36 cellular contexts compared by ENCODE assay signal in the genomic region with DNA sequence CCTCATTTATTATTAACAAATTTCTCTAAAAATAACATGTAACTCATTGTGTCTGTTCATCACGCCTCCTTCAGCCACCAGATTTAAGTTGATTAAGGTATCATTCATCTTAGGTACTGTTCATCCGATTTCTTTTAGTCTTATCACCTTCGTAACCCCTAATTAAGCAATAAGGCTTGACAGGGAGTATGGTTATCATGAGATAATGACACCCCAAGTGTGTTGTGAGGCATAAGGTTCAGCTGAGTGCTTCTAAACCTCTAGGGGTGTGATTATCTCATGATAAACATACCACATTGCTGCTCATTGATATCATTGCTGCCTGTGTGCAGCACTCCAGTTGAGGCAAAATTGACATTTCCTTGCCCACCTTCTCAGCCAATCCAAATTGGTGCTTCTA.
"Had no signal": no experiment of that assay in that cellular context is flagged by ENCODE, and none has a peak within 500 bp of the region (broad histone marks: within the 10 kb centered on the region; RNA-seq: fewer than 3 reads in every experiment).

No MANE protein-coding gene starts in this region.

- H3K27ac ChIP-seq: brain microvascular endothelial cell, gastroesophageal sphincter, neutrophil, ovary, prostate gland, uterus had no signal

- H3K27ac Mint-ChIP-seq: activated CD4-positive, alpha-beta memory T cell treated with anti-CD3 and anti-CD28 coated beads for 36 hours; activated T-cell treated with anti-CD3 and anti-CD28 coated beads, Interleukin-2, amount 50 U/mL, for 24 hours; effector memory CD8-positive, alpha-beta T cell; nephron; stimulated activated memory B cell treated with anti-CD40 and anti-IgM and Interleukin-4, amounts not matched to agents 10 μg/mL and 1 μg/mL and 100 μg/mL, for 72 hours; stimulated activated naive CD8-positive, alpha-beta T cell treated with anti-CD3 and anti-CD28 coated beads, Interleukin-15, amount 100 ng/mL, for 72 hours; T-helper 17 cell; type B pancreatic cell had no signal

- H3K27me3 ChIP-seq: brain microvascular endothelial cell, gastroesophageal sphincter, neutrophil, ovary, uterus had no signal

- H3K27me3 Mint-ChIP-seq: activated CD4-positive, alpha-beta memory T cell treated with anti-CD3 and anti-CD28 coated beads for 36 hours; activated T-cell treated with anti-CD3 and anti-CD28 coated beads, Interleukin-2, amount 50 U/mL, for 24 hours; effector memory CD8-positive, alpha-beta T cell; stimulated activated memory B cell treated with anti-CD40 and anti-IgM and Interleukin-4, amounts not matched to agents 10 μg/mL and 1 μg/mL and 100 μg/mL, for 72 hours; stimulated activated naive CD8-positive, alpha-beta T cell treated with anti-CD3 and anti-CD28 coated beads, Interleukin-15, amount 100 ng/mL, for 72 hours; T-helper 17 cell had no signal

- H3K36me3 Mint-ChIP-seq: type B pancreatic cell had no signal

- ATAC-seq: activated CD4-positive, CD25-positive, alpha-beta regulatory T cell treated with anti-CD3 and anti-CD28 coated beads, Interleukin-2, amount 50 U/mL, for 24 hours; effector memory CD8-positive, alpha-beta T cell; gastroesophageal sphincter; left cardiac atrium; left ventricle myocardium superior; mucosa of descending colon; stimulated activated memory B cell treated with anti-CD40 and anti-IgM and Interleukin-4, amounts not matched to agents 10 μg/mL and 1 μg/mL and 100 μg/mL, for 72 hours; stimulated activated naive CD8-positive, alpha-beta T cell treated with anti-CD3 and anti-CD28 coated beads, Interleukin-15, amount 100 ng/mL, for 72 hours; T-helper 17 cell had no signal

- H3K4me1 ChIP-seq: prostate gland, uterus had no signal

- H3K4me1 Mint-ChIP-seq: stimulated activated memory B cell treated with anti-CD40 and anti-IgM and Interleukin-4, amounts not matched to agents 10 μg/mL and 1 μg/mL and 100 μg/mL, for 72 hours; stimulated activated naive CD8-positive, alpha-beta T cell treated with anti-CD3 and anti-CD28 coated beads, Interleukin-15, amount 100 ng/mL, for 72 hours had no signal

- H3K9me3 ChIP-seq: gastroesophageal sphincter, mucosa of descending colon, neutrophil, ovary, prostate gland, uterus had no signal

- H3K4me3 Mint-ChIP-seq: activated CD4-positive, alpha-beta memory T cell treated with anti-CD3 and anti-CD28 coated beads for 36 hours; activated T-cell treated with anti-CD3 and anti-CD28 coated beads, Interleukin-2, amount 50 U/mL, for 24 hours; effector memory CD8-positive, alpha-beta T cell; nephron; stimulated activated memory B cell treated with anti-CD40 and anti-IgM and Interleukin-4, amounts not matched to agents 10 μg/mL and 1 μg/mL and 100 μg/mL, for 72 hours; stimulated activated naive CD8-positive, alpha-beta T cell treated with anti-CD3 and anti-CD28 coated beads, Interleukin-15, amount 100 ng/mL, for 72 hours; T-helper 17 cell; type B pancreatic cell had no signal

- DNase-seq: activated CD4-positive, alpha-beta memory T cell treated with anti-CD3 and anti-CD28 coated beads for 36 hours; activated CD4-positive, alpha-beta T cell treated with anti-CD3 and anti-CD28 coated beads for 48 hours; activated CD8-positive, alpha-beta memory T cell treated with anti-CD3 and anti-CD28 coated beads, Interleukin-2, amount 50 U/mL, for 4 hours; activated gamma-delta T cell; activated naive CD4-positive, alpha-beta T cell treated with anti-CD3 and anti-CD28 coated beads, Interleukin-2, amount 50 U/mL, for 16 hours; activated T-cell treated with anti-CD3 and anti-CD28 coated beads, Interleukin-2, amount 50 U/mL, for 24 hours; amniotic stem cell; brain microvascular endothelial cell; caudate nucleus; cortex of kidney; effector memory CD8-positive, alpha-beta T cell; head of caudate nucleus; hippocampal formation; left cardiac atrium; left ventricle myocardium superior; mucosa of descending colon; ovary; retina; stimulated activated CD4-positive, alpha-beta T cell treated with anti-CD3 and anti-CD28 coated beads, Interleukin-1b, Interleukin-23, amount 100 ng/mL, for 48 hours; stimulated activated CD4-positive, alpha-beta T cell treated with anti-CD3 and anti-CD28 coated beads, Interleukin-4, amount 100 ng/mL, for 4 hours; stimulated activated CD8-positive, alpha-beta memory T cell treated with anti-CD3 and anti-CD28 coated beads, Interleukin-4, amount 100 ng/mL, for 48 hours; stimulated activated naive CD8-positive, alpha-beta T cell treated with anti-CD3 and anti-CD28 coated beads, Interleukin-15, amount 100 ng/mL, for 72 hours; substantia nigra; T-helper 17 cell; T1000; uterus had no signal

- H3K9me3 Mint-ChIP-seq: activated CD4-positive, alpha-beta memory T cell treated with anti-CD3 and anti-CD28 coated beads for 36 hours; activated T-cell treated with anti-CD3 and anti-CD28 coated beads, Interleukin-2, amount 50 U/mL, for 24 hours; nephron; type B pancreatic cell had no signal

- FAIRE-seq: astrocyte, keratinocyte had no signal

- H3K36me3 ChIP-seq: brain microvascular endothelial cell, gastroesophageal sphincter, neutrophil, ovary, prostate gland, uterus had no signal

- H3K4me3 ChIP-seq: gastroesophageal sphincter, mucosa of descending colon, ovary, prostate gland, smooth muscle cell, uterus had no signal
